ENCODE assay signal across 11 cellular contexts in genomic region chr13:95260031-95260525, GRCh38.
DNase-seq lines count a peak whose midpoint lies in the region; ATAC-seq and TF ChIP-seq lines count a peak whose summit lies in the region.
"Had no signal": no experiment of that assay in that cellular context is flagged by ENCODE, and none has a peak within 500 bp of the region (broad histone marks: within the 10 kb centered on the region; RNA-seq: fewer than 3 reads in every experiment).

No MANE protein-coding gene starts in this region.

- ATAC-seq in GM19372 (IDR thresholded peaks at IDR 0.05; ENCODE audit: low read depth, unreplicated experiment) = peak; percentile 42
- ATAC-seq in HG02678 (IDR thresholded peaks at IDR 0.05; ENCODE audit: unreplicated experiment) = peak; percentile 40
- peak; percentile 65 for ATAC-seq in HG03442 (IDR thresholded peaks at IDR 0.05; ENCODE audit: unreplicated experiment)

- DNase-seq in GM12865 (ENCODE audit: low read depth) (peak; percentile 89), NAMALWA (ENCODE audit: low spot score) (no peak), HPDE6-E6E7 (ENCODE audit: extremely low spot score) (no peak), HCEC 1CT (no peak)
- no peak for DNase-seq in stimulated activated CD4-positive, alpha-beta T cell treated with anti-CD3 and anti-CD28 coated beads, Interleukin-4, amount 100 ng/mL, for 24 hours
- DNase-seq: activated CD4-positive, alpha-beta T cell treated with anti-CD3 and anti-CD28 coated beads, Interleukin-2, amount 10 ng/mL, durations not matched to agents 24 days and 14 days; H7 had no signal

- H3K4me3 ChIP-seq in GM12865 (ENCODE audit: low read depth, low read length) = peak overlapping the region; percentile 28; the same call in 1 of the 2 replicates
- H3K4me3 ChIP-seq: SJSA1 had no signal

- TF ChIP-seq CTCF in GM12865 (IDR thresholded peaks at IDR 0.05; ENCODE audit: insufficient read depth, low read depth, low read length, missing control alignments) = no peak
